1 cellular context compared by ENCODE assay signal in genomic region chr9:136824496-136825225, GRCh38.
TF ChIP-seq lines count a peak whose summit lies in the region.

No MANE protein-coding gene starts in this region.

TF ChIP-seq in IMR-90, 13 proteins besides CTCF, POLR2A, EP300 and RAD21 (continued from another document):
- TF ChIP-seq CEBPB (IDR thresholded peaks at IDR 0.05; ENCODE audit: low read depth, low read length) (no peak), MAFK (IDR thresholded peaks at IDR 0.05; ENCODE audit: low read depth, low read length) (no peak), USF2 (IDR thresholded peaks at IDR 0.05; ENCODE audit: low read depth, low read length) (no peak), FOS (IDR thresholded peaks at IDR 0.05; ENCODE audit: low read depth, low read length) (no peak), BHLHE40 (IDR thresholded peaks at IDR 0.05; ENCODE audit: low read depth, low read length) (no peak)
